18 cellular contexts compared by ENCODE assay signal in the genomic region with DNA sequence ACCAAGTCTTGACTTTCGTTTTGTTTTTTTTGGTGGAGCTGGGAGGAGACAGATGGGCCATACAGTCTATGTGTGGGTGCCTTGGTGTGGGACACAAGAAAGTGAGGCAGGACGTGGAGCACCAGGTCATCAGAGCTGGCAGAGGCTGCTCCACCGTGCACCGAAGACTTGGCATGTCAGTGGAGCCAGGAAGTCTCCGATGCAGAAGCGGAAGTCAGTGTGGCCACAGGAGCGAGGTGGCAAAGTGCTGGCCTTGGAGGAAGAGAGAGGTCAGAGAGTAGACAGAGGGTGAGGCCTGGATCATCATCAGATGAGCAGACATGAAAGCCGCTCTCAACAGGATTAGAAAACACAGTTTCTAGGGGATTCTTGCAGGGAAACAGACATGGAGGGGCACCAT.
DNase-seq lines count a peak whose midpoint lies in the region; TF ChIP-seq lines count a peak whose summit lies in the region.
"Had no signal": no experiment of that assay in that cellular context is flagged by ENCODE, and none has a peak within 500 bp of the region (broad histone marks: within the 10 kb centered on the region; RNA-seq: fewer than 3 reads in every experiment).

No MANE protein-coding gene starts in this region.

- TF ChIP-seq CTCF in chondrocyte (IDR thresholded peaks at IDR 0.05) = no peak

- no peak overlapping the region for H3K27ac ChIP-seq in BLaER1
- H3K27ac ChIP-seq: 22Rv1 had no signal

- H3K4me3 ChIP-seq in BLaER1 = no peak overlapping the region
- peak overlapping the region; percentile 11; the same call in 1 of the 2 replicates for H3K4me3 ChIP-seq in Jurkat, Clone E6-1 (ENCODE audit: low read length)

- H3K36me3 Mint-ChIP-seq in chondrocyte (ENCODE audit: low read depth) = peaks cover 19% of the 10 kb centered on the region

- peaks cover 77% of the 10 kb centered on the region for H3K36me3 ChIP-seq in BLaER1

- peaks cover 32% of the 10 kb centered on the region for H3K9me3 Mint-ChIP-seq in chondrocyte (ENCODE audit: low read depth)

- H3K4me3 Mint-ChIP-seq in chondrocyte (ENCODE audit: unreplicated experiment) = no peak overlapping the region
- H3K4me3 Mint-ChIP-seq: B cell, H9, HFFc6 had no signal

- no peaks in the 10 kb centered on the region for H3K27me3 ChIP-seq in BLaER1

- no peaks in the 10 kb centered on the region for H3K27me3 Mint-ChIP-seq in chondrocyte (ENCODE audit: low read depth)
- H3K27me3 Mint-ChIP-seq: B cell; CD4-positive, alpha-beta memory T cell had no signal

- DNase-seq in Jurkat, Clone E6-1 (ENCODE audit: low read depth, low spot score) = no peak
- DNase-seq in chondrocyte (ENCODE audit: low spot score) (peak; percentile 65), OCI-M2 (lab: John Stamatoyannopoulos, UW; ENCODE audit: unreplicated experiment) (no peak), dermis blood vessel endothelial cell (no peak)
- no peak for DNase-seq in effector CD4-positive, alpha-beta T cell
- DNase-seq: C1 segment of cervical spinal cord; Calu3; CD4-positive, alpha-beta memory T cell; COR-L47; DMS53; DMS79 treated with DMSO at 0.1 percent for 48 hours; GF-D8; GOT3; H9; HFFc6 had no signal

- H3K4me2 ChIP-seq in BLaER1 = peak overlapping the region; percentile 29; the same call in 1 of the 2 replicates

- H4K20me1 ChIP-seq in BLaER1 = no peaks in the 10 kb centered on the region

- H3K4me1 Mint-ChIP-seq in chondrocyte (ENCODE audit: low read depth) = no peaks in the 10 kb centered on the region
- H3K4me1 Mint-ChIP-seq: B cell had no signal

- peaks cover 58% of the 10 kb centered on the region for H3K9me3 ChIP-seq in BLaER1

- H3K9ac ChIP-seq in BLaER1 = no peak overlapping the region

- no peak overlapping the region for H3K27ac Mint-ChIP-seq in chondrocyte (ENCODE audit: unreplicated experiment)
- H3K27ac Mint-ChIP-seq: B cell; CD4-positive, alpha-beta memory T cell; H9; HFFc6 had no signal

- peaks cover 38% of the 10 kb centered on the region for H3K4me1 ChIP-seq in BLaER1
